ENCODE assay signal across 1 cellular context in the genomic region with DNA sequence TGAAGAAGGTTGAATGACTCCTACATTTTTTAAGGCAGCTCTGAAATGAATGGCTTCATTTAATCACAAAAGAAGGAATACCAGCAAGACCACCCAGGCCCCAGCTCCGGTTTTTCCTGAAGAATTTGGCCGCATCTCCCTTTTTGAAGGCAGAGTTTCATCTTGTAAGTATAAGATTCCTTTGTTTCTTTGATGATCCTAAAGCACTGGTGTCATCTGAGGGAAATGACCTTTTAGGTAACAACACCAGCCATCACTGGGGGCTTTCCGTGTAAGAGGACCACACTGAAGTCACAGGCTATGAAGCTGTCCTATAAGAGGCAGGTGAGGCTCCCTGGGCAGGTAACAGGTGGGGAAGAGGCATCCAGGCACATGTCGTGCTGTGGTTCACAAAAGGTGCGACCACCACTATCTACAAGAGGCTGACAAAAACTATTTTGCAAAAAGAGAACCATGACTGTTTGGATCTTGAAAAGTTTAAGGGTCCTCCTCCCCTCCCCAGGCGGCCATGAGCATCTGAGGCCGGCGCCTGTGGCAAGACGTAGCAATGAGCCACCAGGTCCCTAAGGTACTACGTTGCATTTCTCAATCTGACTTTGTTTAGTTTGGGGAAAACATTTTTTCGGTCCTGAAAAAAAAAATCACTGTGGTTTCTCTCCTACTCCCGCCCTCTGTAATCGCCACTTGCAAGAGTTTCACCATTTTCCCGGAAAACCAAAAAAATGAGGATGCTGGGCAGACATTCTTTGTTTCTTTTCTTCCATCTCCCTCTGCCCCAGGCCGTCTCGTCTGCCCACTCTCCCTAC.
TF ChIP-seq lines count a peak whose summit lies in the region.

No MANE protein-coding gene starts in this region.

TF ChIP-seq in IMR-90, 13 proteins besides CTCF, POLR2A, EP300 and RAD21 (continued from another document):
- no peak for TF ChIP-seq MAZ (IDR thresholded peaks at IDR 0.05; ENCODE audit: borderline replicate concordance, low read depth, low read length)
- no peak for TF ChIP-seq MAFK (IDR thresholded peaks at IDR 0.05; ENCODE audit: low read depth, low read length)
- TF ChIP-seq, protein P1, sequence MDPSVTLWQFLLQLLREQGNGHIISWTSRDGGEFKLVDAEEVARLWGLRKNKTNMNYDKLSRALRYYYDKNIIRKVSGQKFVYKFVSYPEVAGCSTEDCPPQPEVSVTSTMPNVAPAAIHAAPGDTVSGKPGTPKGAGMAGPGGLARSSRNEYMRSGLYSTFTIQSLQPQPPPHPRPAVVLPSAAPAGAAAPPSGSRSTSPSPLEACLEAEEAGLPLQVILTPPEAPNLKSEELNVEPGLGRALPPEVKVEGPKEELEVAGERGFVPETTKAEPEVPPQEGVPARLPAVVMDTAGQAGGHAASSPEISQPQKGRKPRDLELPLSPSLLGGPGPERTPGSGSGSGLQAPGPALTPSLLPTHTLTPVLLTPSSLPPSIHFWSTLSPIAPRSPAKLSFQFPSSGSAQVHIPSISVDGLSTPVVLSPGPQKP (IDR thresholded peaks at IDR 0.05; ENCODE audit: borderline replicate concordance, low read depth, low read length) = no peak
- no peak for TF ChIP-seq NFE2L2 (IDR thresholded peaks at IDR 0.05; ENCODE audit: low read depth, low read length)
- no peak for TF ChIP-seq RFX5 (IDR thresholded peaks at IDR 0.05; ENCODE audit: low read depth, low read length)
- no peak for TF ChIP-seq MXI1 (IDR thresholded peaks at IDR 0.05; ENCODE audit: borderline replicate concordance, low read depth, low read length)
- TF ChIP-seq CEBPB (IDR thresholded peaks at IDR 0.05; ENCODE audit: low read depth, low read length) = no peak
- TF ChIP-seq CHD1 (IDR thresholded peaks at IDR 0.05; ENCODE audit: low read depth, low read length) = no peak
- TF ChIP-seq RCOR1 (IDR thresholded peaks at IDR 0.05; ENCODE audit: insufficient replicate concordance, low read length) = no peak
